Comparison of ENCODE assay signal across 35 cellular contexts in genomic region chr6:47261191-47261590, GRCh38.
"Had no signal": no experiment of that assay in that cellular context is flagged by ENCODE, and none has a peak within 500 bp of the region (broad histone marks: within the 10 kb centered on the region; RNA-seq: fewer than 3 reads in every experiment).

No MANE protein-coding gene starts in this region.

- H3K27me3 Mint-ChIP-seq: activated naive CD8-positive, alpha-beta T cell had no signal

- H3K27ac Mint-ChIP-seq: activated CD4-positive, alpha-beta memory T cell treated with anti-CD3 and anti-CD28 coated beads, Interleukin-2, amount 10 ng/mL, durations not matched to agents 7 days and 5 days; activated CD8-positive, alpha-beta memory T cell treated with anti-CD3 and anti-CD28 coated beads, Interleukin-2, amount 10 ng/mL, durations not matched to agents 7 days and 5 days; activated naive CD4-positive, alpha-beta T cell treated with anti-CD3 and anti-CD28 coated beads, Interleukin-2, amount 10 ng/mL, durations not matched to agents 7 days and 5 days; activated naive CD8-positive, alpha-beta T cell; activated naive CD8-positive, alpha-beta T cell treated with anti-CD3 and anti-CD28 coated beads, Interleukin-2, amount 50 U/mL, for 24 hours had no signal

- H3K36me3 Mint-ChIP-seq: activated CD8-positive, alpha-beta memory T cell treated with anti-CD3 and anti-CD28 coated beads, Interleukin-2, amount 10 ng/mL, durations not matched to agents 7 days and 5 days; activated naive CD4-positive, alpha-beta T cell treated with anti-CD3 and anti-CD28 coated beads, Interleukin-2, amount 10 ng/mL, durations not matched to agents 7 days and 5 days; activated naive CD8-positive, alpha-beta T cell had no signal

- H3K27ac ChIP-seq: RWPE1, WERI-Rb-1 had no signal

- H3K9me3 Mint-ChIP-seq: activated CD4-positive, alpha-beta memory T cell treated with anti-CD3 and anti-CD28 coated beads, Interleukin-2, amount 10 ng/mL, durations not matched to agents 7 days and 5 days; activated naive CD4-positive, alpha-beta T cell treated with anti-CD3 and anti-CD28 coated beads, Interleukin-2, amount 10 ng/mL, durations not matched to agents 7 days and 5 days; activated naive CD8-positive, alpha-beta T cell treated with anti-CD3 and anti-CD28 coated beads, Interleukin-2, amount 50 U/mL, for 24 hours; brain had no signal

- FAIRE-seq: bronchial epithelial cell, RCC 7860 had no signal

- H3K4me1 Mint-ChIP-seq: activated CD4-positive, alpha-beta memory T cell treated with anti-CD3 and anti-CD28 coated beads, Interleukin-2, amount 10 ng/mL, durations not matched to agents 7 days and 5 days; activated CD8-positive, alpha-beta memory T cell treated with anti-CD3 and anti-CD28 coated beads, Interleukin-2, amount 10 ng/mL, durations not matched to agents 7 days and 5 days; activated naive CD4-positive, alpha-beta T cell treated with anti-CD3 and anti-CD28 coated beads, Interleukin-2, amount 10 ng/mL, durations not matched to agents 7 days and 5 days; activated naive CD8-positive, alpha-beta T cell treated with anti-CD3 and anti-CD28 coated beads, Interleukin-2, amount 50 U/mL, for 24 hours had no signal

- H3K4me3 Mint-ChIP-seq: activated CD4-positive, alpha-beta memory T cell treated with anti-CD3 and anti-CD28 coated beads, Interleukin-2, amount 10 ng/mL, durations not matched to agents 7 days and 5 days; activated CD8-positive, alpha-beta memory T cell treated with anti-CD3 and anti-CD28 coated beads, Interleukin-2, amount 10 ng/mL, durations not matched to agents 7 days and 5 days; activated naive CD4-positive, alpha-beta T cell treated with anti-CD3 and anti-CD28 coated beads, Interleukin-2, amount 10 ng/mL, durations not matched to agents 7 days and 5 days; activated naive CD8-positive, alpha-beta T cell; activated naive CD8-positive, alpha-beta T cell treated with anti-CD3 and anti-CD28 coated beads, Interleukin-2, amount 50 U/mL, for 24 hours; brain had no signal

- DNase-seq: activated CD4-positive, alpha-beta memory T cell treated with anti-CD3 and anti-CD28 coated beads, Interleukin-2, amount 10 ng/mL, durations not matched to agents 7 days and 5 days; activated CD4-positive, alpha-beta T cell treated with anti-CD3 and anti-CD28 coated beads for 1 hour; activated CD4-positive, alpha-beta T cell treated with anti-CD3 and anti-CD28 coated beads for 48 hours; activated CD4-positive, CD25-positive, alpha-beta regulatory T cell; activated CD8-positive, alpha-beta memory T cell treated with anti-CD3 and anti-CD28 coated beads for 24 hours; activated CD8-positive, alpha-beta memory T cell treated with anti-CD3 and anti-CD28 coated beads, Interleukin-2, amount 10 ng/mL, durations not matched to agents 7 days and 5 days; activated CD8-positive, alpha-beta memory T cell treated with anti-CD3 and anti-CD28 coated beads, Interleukin-2, amount 50 U/mL, for 48 hours; activated effector memory CD4-positive, alpha-beta T cell treated with Interleukin-2 at 50 U/mL for 16 hours; activated naive CD4-positive, alpha-beta T cell treated with anti-CD3 and anti-CD28 coated beads, Interleukin-2, amount 10 ng/mL, durations not matched to agents 7 days and 5 days; activated naive CD8-positive, alpha-beta T cell treated with anti-CD3 and anti-CD28 coated beads, Interleukin-2, amount 50 U/mL, for 24 hours; activated T-cell treated with anti-CD3 and anti-CD28 coated beads, Interleukin-2, amount 50 U/mL, for 48 hours; anterior cingulate cortex; caudate nucleus; cerebellar nuclear complex; MM.1S; MV-4-11; NCI-H1092; NCI-H1436 treated with DMSO at 0.1 percent for 48 hours; NCI-H1694 treated with DMSO at 0.1 percent for 48 hours; NCI-H2029 treated with DMSO at 0.1 percent for 48 hours; NCI-H2107; NCI-H2171; NCI-H510A; NCI-H526; NCI-H748 treated with DMSO at 0.1 percent for 48 hours; NK-92 treated with Interleukin-12 subunit alpha and Interleukin-12 subunit beta, amount 100 ng/mL, for 24 hours; PC-3; SIG-M5; T1000; WERI-Rb-1 had no signal
